In genomic region chrY:14694566-14694965, GRCh38 we compare ENCODE assay signal across 23 cellular contexts.
"Had no signal": no experiment of that assay in that cellular context is flagged by ENCODE, and none has a peak within 500 bp of the region (broad histone marks: within the 10 kb centered on the region; RNA-seq: fewer than 3 reads in every experiment).

No MANE protein-coding gene starts in this region.

- ATAC-seq: gastroesophageal sphincter; lower lobe of right lung; natural killer cell; right cardiac atrium; stimulated activated effector memory CD8-positive, alpha-beta T cell treated with anti-CD3 and anti-CD28 coated beads, Interleukin-12 subunit alpha, Interleukin-12 subunit beta, amount 100 ng/mL, for 72 hours; stimulated activated naive CD8-positive, alpha-beta T cell treated with anti-CD3 and anti-CD28 coated beads, Interleukin-15, Interleukin-2, amounts not matched to agents 100 U/mL and 50 U/mL, for 24 hours; upper lobe of right lung had no signal

- H3K9me3 ChIP-seq: colonic mucosa, gastroesophageal sphincter, left ventricle myocardium inferior, lower lobe of right lung, ovary, suprapubic skin, thyroid gland, upper lobe of right lung, vagina had no signal

- H3K36me3 ChIP-seq: colonic mucosa, gastroesophageal sphincter, left ventricle myocardium inferior, lower lobe of right lung, neural progenitor cell, ovary, suprapubic skin, thyroid gland, upper lobe of right lung, vagina had no signal

- H3K27me3 Mint-ChIP-seq: memory B cell, progenitor cell of endocrine pancreas had no signal

- H3K27ac ChIP-seq: colonic mucosa, gastroesophageal sphincter, left ventricle myocardium inferior, lower lobe of right lung, neural progenitor cell, ovary, suprapubic skin, thyroid gland, upper lobe of right lung, vagina had no signal

- H3K4me3 Mint-ChIP-seq: immature natural killer cell; memory B cell; mesothelial cell of epicardium; natural killer cell; neural progenitor cell; stimulated activated effector memory CD8-positive, alpha-beta T cell treated with anti-CD3 and anti-CD28 coated beads, Interleukin-12 subunit alpha, Interleukin-12 subunit beta, amount 100 ng/mL, for 72 hours had no signal

- H3K4me3 ChIP-seq: colonic mucosa, gastroesophageal sphincter, left ventricle myocardium inferior, lower lobe of right lung, neural progenitor cell, ovary, suprapubic skin, thyroid gland, upper lobe of right lung, vagina had no signal

- H3K27ac Mint-ChIP-seq: immature natural killer cell; memory B cell; mesothelial cell of epicardium; natural killer cell; neural progenitor cell; progenitor cell of endocrine pancreas; stimulated activated effector memory CD8-positive, alpha-beta T cell treated with anti-CD3 and anti-CD28 coated beads, Interleukin-12 subunit alpha, Interleukin-12 subunit beta, amount 100 ng/mL, for 72 hours had no signal

- H3K4me1 ChIP-seq: colonic mucosa, gastroesophageal sphincter, left ventricle myocardium inferior, lower lobe of right lung, neural progenitor cell, suprapubic skin, thyroid gland, upper lobe of right lung, vagina had no signal

- H3K4me1 Mint-ChIP-seq: immature natural killer cell; mesothelial cell of epicardium; natural killer cell; neural progenitor cell; stimulated activated effector memory CD8-positive, alpha-beta T cell treated with anti-CD3 and anti-CD28 coated beads, Interleukin-12 subunit alpha, Interleukin-12 subunit beta, amount 100 ng/mL, for 72 hours had no signal

- H3K27me3 ChIP-seq: colonic mucosa, gastroesophageal sphincter, neural progenitor cell, ovary, suprapubic skin, thyroid gland, upper lobe of right lung, vagina had no signal

- H3K36me3 Mint-ChIP-seq: immature natural killer cell; memory B cell; mesothelial cell of epicardium; natural killer cell; neural progenitor cell; stimulated activated effector memory CD8-positive, alpha-beta T cell treated with anti-CD3 and anti-CD28 coated beads, Interleukin-12 subunit alpha, Interleukin-12 subunit beta, amount 100 ng/mL, for 72 hours had no signal

- H3K9me3 Mint-ChIP-seq: memory B cell, mesothelial cell of epicardium, neural progenitor cell had no signal

- DNase-seq: colonic mucosa; dermis blood vessel endothelial cell; erythroblast; immature natural killer cell; left ventricle myocardium inferior; lower lobe of right lung; natural killer cell; nucleus accumbens; ovary; right cardiac atrium; stimulated activated CD4-positive, alpha-beta T cell treated with anti-CD3 and anti-CD28 coated beads, Interleukin-4, amount 100 ng/mL, for 1 hour; stimulated activated CD8-positive, alpha-beta memory T cell treated with anti-CD3 and anti-CD28 coated beads, Interleukin-4, amount 100 ng/mL, for 48 hours; stimulated activated naive CD8-positive, alpha-beta T cell treated with anti-CD3 and anti-CD28 coated beads, Interleukin-15, Interleukin-2, amounts not matched to agents 100 U/mL and 50 U/mL, for 24 hours; thyroid gland; upper lobe of right lung had no signal
